ENCODE assay signal across 9 cellular contexts in genomic region chr16:88504489-88505404, GRCh38. TPM values are rescaled to one million over a fixed set of nuclear protein-coding genes. Genes with fewer than 3 reads are reported as not detected.
DNase-seq lines count a peak whose midpoint lies in the region; ATAC-seq and TF ChIP-seq lines count a peak whose summit lies in the region.
"Had no signal": no experiment of that assay in that cellular context is flagged by ENCODE, and none has a peak within 500 bp of the region (broad histone marks: within the 10 kb centered on the region; RNA-seq: fewer than 3 reads in every experiment).

No MANE protein-coding gene starts in this region.

- DNase-seq in Calu3 (peak; percentile 44), NCI-H146 (lab: John Stamatoyannopoulos, UW) (peak; percentile 95), SK-N-DZ (ENCODE audit: low spot score) (peak; percentile 97), mucosa of descending colon (peak in 2 of 3 donors; percentile 38 to 59), GM23248 (no peak)
- no peak for DNase-seq in stimulated activated CD4-positive, alpha-beta T cell treated with anti-CD3 and anti-CD28 coated beads, Interleukin-1b, Interleukin-23, amount 100 ng/mL, for 48 hours

- H3K4me1 ChIP-seq in mucosa of descending colon (ENCODE audit: low read depth) (peaks cover 11% of the 10 kb centered on the region), GM23248 (ENCODE audit: insufficient read depth) (no peaks in the 10 kb centered on the region)

- peaks cover 22% of the 10 kb centered on the region for H3K36me3 Mint-ChIP-seq in Calu3 (ENCODE audit: insufficient read depth, unreplicated experiment)

- H3K27me3 ChIP-seq in GM23248 (replicated peaks; ENCODE audit: insufficient read depth): no peaks in the 10 kb centered on the region

- no peak overlapping the region for H3K27ac ChIP-seq in GM23248
- H3K27ac ChIP-seq: lower lobe of right lung had no signal

- WGBS in GM23248 (ENCODE audit: low coverage in 1 of 2, low lambda C conversion rate in 2 of 2, missing lambda C conversion rate in 2 of 2), 2 experiments: 78 to 87% methylated on average over 23 to 25 of the region's 28 CpGs

- no peaks in the 10 kb centered on the region for H3K9me3 Mint-ChIP-seq in Calu3 (ENCODE audit: low read depth, unreplicated experiment)

- H3F3A ChIP-seq in GM23248 (ENCODE audit: insufficient read depth): no peaks in the 10 kb centered on the region

- H3K4me2 ChIP-seq in GM23248 (ENCODE audit: unreplicated experiment): no peak overlapping the region

- H3K4me3 ChIP-seq in mucosa of descending colon (no peak overlapping the region), GM23248 (no peak overlapping the region)
- H3K4me3 ChIP-seq: lower lobe of right lung had no signal

- CTCF ChIA-PET in Calu3 (lab: Charles Lee): interaction anchor here (1.1 to 1.7 kb wide), 3 partner anchors 16 to 67 kb away, joined by 3 to 9 read pairs (median 5); no protein-coding TSS in a partner anchor

- ATAC-seq in mucosa of descending colon: peak; percentile 60
- no peak for ATAC-seq in HG02852 (IDR thresholded peaks at IDR 0.05; ENCODE audit: unreplicated experiment)
- no peak for ATAC-seq in GM19035 (IDR thresholded peaks at IDR 0.05; ENCODE audit: unreplicated experiment)

- H4K20me1 ChIP-seq in GM23248 (ENCODE audit: insufficient read depth): no peaks in the 10 kb centered on the region

- H3K4me3 Mint-ChIP-seq in Calu3 (ENCODE audit: low read depth, unreplicated experiment): peak overlapping the region; percentile 12

- H3K9me2 ChIP-seq in GM23248 (ENCODE audit: insufficient read depth): no peaks in the 10 kb centered on the region

- no peaks in the 10 kb centered on the region for H3K36me3 ChIP-seq in mucosa of descending colon (ENCODE audit: low read depth)
- H3K36me3 ChIP-seq in GM23248 (ENCODE audit: low read depth): no peaks in the 10 kb centered on the region
- H3K36me3 ChIP-seq: lower lobe of right lung had no signal

- H3K9me3 ChIP-seq in mucosa of descending colon (no peaks in the 10 kb centered on the region), GM23248 (ENCODE audit: low read depth) (no peaks in the 10 kb centered on the region)
- H3K9me3 ChIP-seq: lower lobe of right lung had no signal

- no peak overlapping the region for H3K27ac Mint-ChIP-seq in Calu3 (ENCODE audit: unreplicated experiment)

- H3K4me1 Mint-ChIP-seq in Calu3 (ENCODE audit: low read depth, unreplicated experiment): peaks cover 17% of the 10 kb centered on the region

- intact Hi-C loops in Calu3 (cut with micrococcal nuclease; ENCODE audit: unreplicated experiment): no loop called here
- intact Hi-C loops in mucosa of descending colon (cut with DNase I, micrococcal nuclease): no loop called here

- in situ Hi-C loops in GM23248 (cut with MboI): no loop called here

- H3K27me3 Mint-ChIP-seq in Calu3 (ENCODE audit: unreplicated experiment): no peaks in the 10 kb centered on the region

- H2AFZ ChIP-seq in GM23248: no peak overlapping the region

- no TSS peak for BruUV-seq in Calu3 (replicated peaks; lab: Mats Ljungman, UMichigan)

- H3K79me2 ChIP-seq in GM23248 (ENCODE audit: insufficient read depth): no peaks in the 10 kb centered on the region

- TF ChIP-seq CTCF in Calu3 (IDR thresholded peaks at IDR 0.05; ENCODE audit: unreplicated experiment): no peak
- no peak for TF ChIP-seq CTCF in mucosa of descending colon (IDR thresholded peaks at IDR 0.05)

- H3K9ac ChIP-seq in GM23248: no peak overlapping the region

RNA-seq across cellular contexts. Expression of gene ZFPM1, which starts 51.7 kb away (rescaled TPM):
- total RNA-seq in Calu3 (2022) (3.1 and 5.2 TPM in 2 replicates), mucosa of descending colon (10 to 100 TPM in 1 of 3 donors, 1 to 10 TPM in 2; 5.2 to 10.3 (median 7.2) TPM)
- 2.1 and 2.4 TPM in 2 replicates for polyA plus RNA-seq in SK-N-DZ (2014; cell fraction: cytosol; rRNA removed)
- 1.6 and 3.0 TPM in 2 replicates for polyA plus RNA-seq in SK-N-DZ (2014; cell fraction: nucleus; rRNA removed)
- 0.25 and 2.4 TPM in 2 replicates for total RNA-seq in GM23248 (2014; rRNA removed; shearing (Covaris generic))
- 0.06 and 0.14 TPM in 2 replicates for polyA plus RNA-seq in GM23248 (2016; fragmentation: Nextera tagmentation; extraction: Ambion mirVana)

Comparison
In these comparisons a context has a peak if more than half of its experiments do, and no peak if none do; other contexts are left out.
1. DNase-seq: peak in Calu3 (single experiment), NCI-H146 (single experiment), SK-N-DZ (single experiment) and mucosa of descending colon (2 of 3); none in stimulated activated CD4-positive, alpha-beta T cell treated with anti-CD3 and anti-CD28 coated beads, Interleukin-1b, Interleukin-23, amount 100 ng/mL, for 48 hours (single experiment) and GM23248 (single experiment).